In genomic region chr7:114402866-114403635, GRCh38 we compare ENCODE assay signal across 28 cellular contexts. TPM values are rescaled to one million over a fixed set of nuclear protein-coding genes. Genes with fewer than 3 reads are reported as not detected.
"Had no signal": no experiment of that assay in that cellular context is flagged by ENCODE, and none has a peak within 500 bp of the region (broad histone marks: within the 10 kb centered on the region; RNA-seq: fewer than 3 reads in every experiment).

No MANE protein-coding gene starts in this region.

- FAIRE-seq: keratinocyte, urothelium cell line had no signal

- H3K36me3 ChIP-seq: gastroesophageal sphincter, heart right ventricle, lower lobe of right lung, ovary, right lobe of liver, tibial artery had no signal

- H3K4me3 ChIP-seq: dorsolateral prefrontal cortex, gastroesophageal sphincter, heart right ventricle, lower lobe of right lung, ovary, psoas muscle, right lobe of liver, testis, tibial artery had no signal

- DNase-seq: cerebellar nuclear complex; cortex of kidney; dorsolateral prefrontal cortex; effector CD4-positive, alpha-beta T cell; foreskin fibroblast; glutamatergic neuron; heart right ventricle; hippocampal formation; immature natural killer cell; left ventricle myocardium superior; lower lobe of right lung; natural killer cell; occipital lobe; ovary; psoas muscle; retina; right lobe of liver; stimulated activated CD4-positive, alpha-beta T cell treated with anti-CD3 and anti-CD28 coated beads, Interleukin-2, amount 100 ng/mL, for 24 hours; stimulated activated CD4-positive, alpha-beta T cell treated with anti-CD3 and anti-CD28 coated beads, Interleukin-4, amount 100 ng/mL, for 24 hours; stimulated activated naive CD8-positive, alpha-beta T cell treated with anti-CD3 and anti-CD28 coated beads, Interleukin-15, Interleukin-2, amounts not matched to agents 100 U/mL and 50 U/mL, for 24 hours; substantia nigra; testis; tibial artery had no signal

- H3K9me3 ChIP-seq: gastroesophageal sphincter, heart right ventricle, lower lobe of right lung, ovary, psoas muscle, right lobe of liver, testis, tibial artery had no signal

- H3K27ac ChIP-seq: dorsolateral prefrontal cortex, epithelial cell of prostate, gastroesophageal sphincter, heart right ventricle, lower lobe of right lung, ovary, psoas muscle, right lobe of liver, testis, tibial artery had no signal

- H3K4me1 ChIP-seq: heart right ventricle, lower lobe of right lung, psoas muscle, testis, tibial artery had no signal

- H3K27me3 ChIP-seq: gastroesophageal sphincter, heart right ventricle, ovary, right lobe of liver, testis, tibial artery had no signal

RNA-seq across cellular contexts. Expression of gene FOXP2, which starts 11.6 kb away (rescaled TPM):
- total RNA-seq: mononuclear cell, natural killer cell had no signal
- polyA plus RNA-seq: immature natural killer cell had no signal
